25 cellular contexts compared by ENCODE assay signal in genomic region chr2:45182667-45183620, GRCh38.
A peak's percentile ranks its signal among the peaks of the same experiment; 100 is the strongest.
DNase-seq lines count a peak whose midpoint lies in the region; ATAC-seq, FAIRE-seq and TF ChIP-seq lines count a peak whose summit lies in the region.
"Had no signal": no experiment of that assay in that cellular context is flagged by ENCODE, and none has a peak within 500 bp of the region (broad histone marks: within the 10 kb centered on the region; RNA-seq: fewer than 3 reads in every experiment).

No MANE protein-coding gene starts in this region.

- in situ Hi-C loops in brain microvascular endothelial cell (cut with HindIII; ENCODE audit: low pct_ligation_motif_present, low sequenced_read_pairs) = no loop called here
- in situ Hi-C loops in ACHN (cut with HindIII; ENCODE audit: low pct_ligation_motif_present, low pct_unique_long_range_greater_than_20kb, low sequenced_read_pairs) = no loop called here

- DNase-seq in DMS 273 (lab: John Stamatoyannopoulos, UW; ENCODE audit: unreplicated experiment) (peak; percentile 24), DMS 273 treated with DMSO at 0.1 percent for 48 hours (lab: John Stamatoyannopoulos, UW) (no peak), brain microvascular endothelial cell (peak; percentile 10), fibroblast of the aortic adventitia (ENCODE audit: low read depth) (peak; percentile 93), urothelium cell line (ENCODE audit: low spot score) (no peak), COR-L47 (lab: John Stamatoyannopoulos, UW) (no peak), ACHN (no peak)
- DNase-seq: activated CD8-positive, alpha-beta memory T cell treated with anti-CD3 and anti-CD28 coated beads, Interleukin-2, amount 50 U/mL, for 48 hours; activated naive CD8-positive, alpha-beta T cell treated with anti-CD3 and anti-CD28 coated beads, Interleukin-2, amount 50 U/mL, for 24 hours; dermis blood vessel endothelial cell; DND-41; MM.1S; naive B cell; NCI-H1436 treated with DMSO at 0.1 percent for 48 hours; NCI-H510A treated with DMSO at 0.1 percent for 48 hours; occipital lobe; spleen; stimulated activated CD4-positive, alpha-beta T cell treated with anti-CD3 and anti-CD28 coated beads, Interleukin-4, amount 100 ng/mL, for 1 hour; stimulated activated naive CD4-positive, alpha-beta T cell had no signal

- no peaks in the 10 kb centered on the region for H3K27me3 ChIP-seq in brain microvascular endothelial cell (replicated peaks)

- peak; percentile 46 for FAIRE-seq in urothelium cell line (lab: Jason Lieb, UNC)
- FAIRE-seq: RCC 7860 had no signal

- no peak overlapping the region for H3K4me3 ChIP-seq in brain microvascular endothelial cell (ENCODE audit: low read depth, low read length)
- no peak overlapping the region for H3K4me3 ChIP-seq in fibroblast of the aortic adventitia (ENCODE audit: low read depth, low read length)
- H3K4me3 ChIP-seq: cardiac muscle cell, SK-N-MC, spleen had no signal

- TF ChIP-seq CTCF in brain microvascular endothelial cell (IDR thresholded peaks at IDR 0.05; ENCODE audit: low read depth, low read length, missing control alignments) = no peak
- TF ChIP-seq CTCF in fibroblast of the aortic adventitia (IDR thresholded peaks at IDR 0.05; ENCODE audit: insufficient read depth, low read length) = no peak

- ATAC-seq in HG03280 (IDR thresholded peaks at IDR 0.05; ENCODE audit: unreplicated experiment) = no peak
- ATAC-seq: activated naive CD8-positive, alpha-beta T cell treated with anti-CD3 and anti-CD28 coated beads, Interleukin-2, amount 50 U/mL, for 24 hours had no signal

- H3K36me3 ChIP-seq in brain microvascular endothelial cell (replicated peaks) = no peaks in the 10 kb centered on the region
- H3K36me3 ChIP-seq: cardiac muscle cell, spleen had no signal

- H3K27ac ChIP-seq in brain microvascular endothelial cell = no peak overlapping the region
- H3K27ac ChIP-seq: 22Rv1, cardiac muscle cell, SK-N-MC, spleen, VCaP had no signal

Comparison
In these comparisons a context has a peak if more than half of its experiments do, and no peak if none do; other contexts are left out.
1. DNase-seq: peak in DMS 273 (single experiment), brain microvascular endothelial cell (single experiment) and fibroblast of the aortic adventitia (single experiment); none in DMS 273 treated with DMSO at 0.1 percent for 48 hours (single experiment), urothelium cell line (single experiment), COR-L47 (single experiment) and ACHN (single experiment).